Comparison of ENCODE assay signal across 9 cellular contexts in the genomic region with DNA sequence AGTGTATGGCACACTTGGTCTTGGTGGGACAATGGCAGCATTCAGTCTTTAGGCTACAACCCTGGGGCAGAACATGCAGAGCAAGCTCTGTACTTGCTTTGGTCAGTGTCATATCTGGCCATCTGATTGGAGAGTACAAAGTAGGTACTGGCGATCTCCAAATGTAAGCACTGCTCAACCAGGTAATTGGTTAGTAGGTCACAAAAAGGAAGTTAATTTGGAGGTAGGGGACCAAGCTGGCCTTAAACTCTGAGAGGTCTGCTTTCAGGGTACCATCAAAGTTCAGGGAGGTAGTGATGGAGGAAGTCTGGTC.
"Had no signal": no experiment of that assay in that cellular context is flagged by ENCODE, and none has a peak within 500 bp of the region (broad histone marks: within the 10 kb centered on the region; RNA-seq: fewer than 3 reads in every experiment).

No MANE protein-coding gene starts in this region.

- H3K4me3 ChIP-seq: GM23338 had no signal

- H3K9ac ChIP-seq: KMS-11 had no signal

- ATAC-seq: GM23338 had no signal

- H3K4me2 ChIP-seq: GM23338, KMS-11 had no signal

- H3K27ac ChIP-seq: KMS-11 had no signal

- FAIRE-seq: H1, H54, HTR-8/SVneo had no signal

- H2AFZ ChIP-seq: GM23338 had no signal

- H3K4me3 Mint-ChIP-seq: GM23338, H9 had no signal

- DNase-seq: H9, HCEC 1CT, IMR-90, KBM-7 had no signal

- H3K27ac Mint-ChIP-seq: GM23338, H9 had no signal
